Comparison of ENCODE assay signal across 35 cellular contexts in the genomic region with DNA sequence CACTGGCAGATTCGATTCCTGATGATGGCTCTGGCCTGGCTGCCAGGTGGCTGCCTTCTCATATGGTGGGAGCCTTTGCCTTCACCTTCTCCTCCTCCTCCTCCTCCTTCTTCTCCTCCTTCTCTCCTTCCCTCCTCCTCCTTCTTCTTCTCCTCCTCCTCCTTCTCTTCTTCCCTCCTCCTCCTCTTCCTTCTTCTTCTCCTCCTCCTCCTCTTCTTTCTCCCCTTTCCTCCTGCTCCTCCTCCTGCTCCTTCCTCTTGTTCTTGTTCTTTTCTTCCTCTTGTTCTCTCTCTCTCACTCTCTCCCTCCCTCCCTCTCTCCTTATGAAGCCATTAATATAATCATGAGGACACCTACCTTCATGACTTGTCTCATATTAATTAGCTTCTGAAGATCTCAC.
DNase-seq lines count a peak whose midpoint lies in the region; ATAC-seq, FAIRE-seq and TF ChIP-seq lines count a peak whose summit lies in the region.
"Had no signal": no experiment of that assay in that cellular context is flagged by ENCODE, and none has a peak within 500 bp of the region (broad histone marks: within the 10 kb centered on the region; RNA-seq: fewer than 3 reads in every experiment).

No MANE protein-coding gene starts in this region.

- H3K27me3 ChIP-seq in right atrium auricular region = no peaks in the 10 kb centered on the region
- H3K27me3 ChIP-seq in K562 (ENCODE audit: control insufficient read depth in 2 of 2, insufficient read depth in 2 of 2, low read length in 2 of 2) = peaks cover 36 to 63% of the 10 kb centered on the region in 2 experiments
- H3K27me3 ChIP-seq in neural progenitor cell = no peaks in the 10 kb centered on the region
- H3K27me3 ChIP-seq: BE2C, BLaER1 had no signal

- H2AFZ ChIP-seq in K562 (ENCODE audit: low read depth, low read length) (no peak overlapping the region), neural progenitor cell (replicated peaks) (no peak overlapping the region)

- ATAC-seq in K562 = no peak
- ATAC-seq: A549; CD8-positive, alpha-beta T cell had no signal

- no peak overlapping the region for H3K4me3 Mint-ChIP-seq in neural progenitor cell
- H3K4me3 Mint-ChIP-seq: B cell; CD14-positive monocyte; CD4-positive, alpha-beta memory T cell; CD4-positive, alpha-beta T cell; CD4-positive, CD25-positive, alpha-beta regulatory T cell; CD8-positive, alpha-beta memory T cell; CD8-positive, alpha-beta T cell had no signal

- H3K9me3 Mint-ChIP-seq in neural progenitor cell = no peaks in the 10 kb centered on the region
- H3K9me3 Mint-ChIP-seq: CD4-positive, alpha-beta memory T cell; CD4-positive, alpha-beta T cell; CD8-positive, alpha-beta T cell had no signal

- TF ChIP-seq EP300 in K562 (IDR thresholded peaks at IDR 0.05; ENCODE audit: low read length) = no peak

- H3K27ac ChIP-seq in right atrium auricular region = no peak overlapping the region
- no peak overlapping the region for H3K27ac ChIP-seq in HEK293 (ENCODE audit: extremely low read depth, low read depth, low read length)
- H3K27ac ChIP-seq in K562 (ENCODE audit: extremely low read depth, low read depth, low read length) = no peak overlapping the region
- no peak overlapping the region for H3K27ac ChIP-seq in neural progenitor cell
- H3K27ac ChIP-seq: 22Rv1; A549; BLaER1; BLaER1 treated with 17β-estradiol and CSF1 and Interleukin-3, amounts not matched to agents 10 nM and 100 nM; C4-2B had no signal

- H4K20me1 ChIP-seq in K562 (replicated peaks; ENCODE audit: control insufficient read depth, insufficient read depth, low read length) = 0 out of 2 replicates have a peak, but pooled peaks cover 5% of the 10 kb centered on the region
- no peaks in the 10 kb centered on the region for H4K20me1 ChIP-seq in neural progenitor cell (ENCODE audit: low read depth)
- H4K20me1 ChIP-seq: BLaER1 had no signal

- no peak for TF ChIP-seq RAD21 in K562 (CRISPR knock-in tag; conservative IDR thresholded peaks at IDR 0.05 in 1 of 2, IDR thresholded peaks at IDR 0.05 in 1 of 2)

- H3K9me1 ChIP-seq in K562 (ENCODE audit: control insufficient read depth, insufficient read depth, low read length) = no peaks in the 10 kb centered on the region

- no peak for TF ChIP-seq CTCF in right atrium auricular region (IDR thresholded peaks at IDR 0.05)
- no peak for TF ChIP-seq CTCF in HEK293 (tag by site-specific recombination; IDR thresholded peaks at IDR 0.05)
- TF ChIP-seq CTCF in K562 (IDR thresholded peaks at IDR 0.05 in 2 of 3, conservative IDR thresholded peaks at IDR 0.05 in 1 of 3; ENCODE audit: insufficient read depth in 2 of 3, low read depth in 1 of 3, low read length in 3 of 3) = no peak
- TF ChIP-seq CTCF in neural progenitor cell (IDR thresholded peaks at IDR 0.05) = no peak

- H3K36me3 ChIP-seq in right atrium auricular region = no peaks in the 10 kb centered on the region
- no peaks in the 10 kb centered on the region for H3K36me3 ChIP-seq in HEK293 (ENCODE audit: control insufficient read depth in 2 of 2, insufficient read depth in 1 of 2, low read length in 2 of 2)
- H3K36me3 ChIP-seq in K562 (ENCODE audit: control insufficient read depth, insufficient read depth, low read length) = no peaks in the 10 kb centered on the region
- H3K36me3 ChIP-seq in neural progenitor cell = no peaks in the 10 kb centered on the region
- H3K36me3 ChIP-seq: BE2C; BLaER1; BLaER1 treated with 17β-estradiol and CSF1 and Interleukin-3, amounts not matched to agents 10 nM and 100 nM had no signal

- H3K9me3 ChIP-seq in right atrium auricular region (no peaks in the 10 kb centered on the region), HEK293 (ENCODE audit: control insufficient read depth, insufficient read depth, low read depth, low read length) (no peaks in the 10 kb centered on the region), K562 (replicated peaks; ENCODE audit: control insufficient read depth, insufficient read depth, low read depth, low read length) (no peaks in the 10 kb centered on the region), neural progenitor cell (ENCODE audit: low read depth) (no peaks in the 10 kb centered on the region)
- H3K9me3 ChIP-seq: A549; BE2C; BLaER1; BLaER1 treated with 17β-estradiol and CSF1 and Interleukin-3, amounts not matched to agents 10 nM and 100 nM; Caco-2 had no signal

- DNase-seq in cardiac septum (ENCODE audit: low spot score) = peak; percentile 3
- DNase-seq in right atrium auricular region (ENCODE audit: low spot score) = no peak
- no peak for DNase-seq in K562 (ENCODE audit: extremely low read depth in 1 of 4, low spot score in 3 of 4)
- no peak for DNase-seq in neural progenitor cell (ENCODE audit: low spot score)
- DNase-seq in activated naive CD4-positive, alpha-beta T cell treated with Interleukin-2 at 50 U/mL for 16 hours = no peak
- DNase-seq: 8988T; ACHN; AML-193; BE2C; C1 segment of cervical spinal cord; Caco-2; Calu3; CD4-positive, alpha-beta memory T cell; CD4-positive, alpha-beta T cell; CD4-positive, CD25-positive, alpha-beta regulatory T cell; CD8-positive, alpha-beta memory T cell; CD8-positive, alpha-beta T cell; COR-L47; DMS 273 treated with DMSO at 0.1 percent for 48 hours; DMS153; DMS53; DMS79; DMS79 treated with DMSO at 0.1 percent for 48 hours; DND-41; EL had no signal

- in situ Hi-C loops in K562 (cut with MboI) = no loop called here

- H3K4me1 Mint-ChIP-seq in neural progenitor cell = peaks cover 4% of the 10 kb centered on the region
- H3K4me1 Mint-ChIP-seq: B cell; CD14-positive monocyte; CD4-positive, alpha-beta memory T cell; CD4-positive, CD25-positive, alpha-beta regulatory T cell; CD8-positive, alpha-beta memory T cell had no signal

- H3F3A ChIP-seq in neural progenitor cell (ENCODE audit: low read depth) = no peaks in the 10 kb centered on the region

- intact Hi-C loops in cardiac septum (cut with DNase I) = no loop called here
- intact Hi-C loops in K562 (cut with micrococcal nuclease) = no loop called here

- H3K79me2 ChIP-seq in K562 (ENCODE audit: control insufficient read depth, insufficient read depth, low read length) (no peaks in the 10 kb centered on the region), neural progenitor cell (ENCODE audit: low read depth) (no peaks in the 10 kb centered on the region)

- no peak for TF ChIP-seq POLR2A in K562 (conservative IDR thresholded peaks at IDR 0.05)

- no TSS peak for BruUV-seq in K562 (replicated peaks; lab: Mats Ljungman, UMichigan)

- H3K4me1 ChIP-seq in right atrium auricular region (no peaks in the 10 kb centered on the region), HEK293 (ENCODE audit: control insufficient read depth, insufficient read depth, low read length) (no peaks in the 10 kb centered on the region), K562 (replicated peaks in 1 of 2; ENCODE audit: control insufficient read depth in 2 of 2, insufficient read depth in 2 of 2, low read length in 2 of 2) (no peaks in the 10 kb centered on the region; a peak in 1 of 5 replicates), neural progenitor cell (no peaks in the 10 kb centered on the region)
- H3K4me1 ChIP-seq: A549, BE2C, Caco-2 had no signal

- H3K4me3 ChIP-seq in right atrium auricular region (no peak overlapping the region), HEK293 (ENCODE audit: low read depth, low read length) (no peak overlapping the region), K562 (no peak overlapping the region), neural progenitor cell (no peak overlapping the region)
- H3K4me3 ChIP-seq: A549; BLaER1; BLaER1 treated with 17β-estradiol and CSF1 and Interleukin-3, amounts not matched to agents 10 nM and 100 nM had no signal

- POLR2A ChIA-PET in HEK293 (lab: Yijun Ruan, JAX) (no interaction called here), K562 (lab: Yijun Ruan, JAX) (interaction anchor here (0.6 kb wide), 1 partner anchor 110 kb away, joined by 3 read pairs; no protein-coding TSS in a partner anchor)

- H3K36me3 Mint-ChIP-seq in neural progenitor cell = no peaks in the 10 kb centered on the region
- H3K36me3 Mint-ChIP-seq: CD14-positive monocyte; CD4-positive, alpha-beta memory T cell; CD4-positive, CD25-positive, alpha-beta regulatory T cell; CD8-positive, alpha-beta memory T cell; CD8-positive, alpha-beta T cell had no signal

- H3K4me2 ChIP-seq in K562 (ENCODE audit: insufficient read depth, low read length) = no peak overlapping the region
- no peak overlapping the region for H3K4me2 ChIP-seq in neural progenitor cell
- H3K4me2 ChIP-seq: A549; BLaER1; BLaER1 treated with 17β-estradiol and CSF1 and Interleukin-3, amounts not matched to agents 10 nM and 100 nM had no signal

- no peak for FAIRE-seq in K562 (lab: Jason Lieb, UNC)
- FAIRE-seq: A204.1, A549, D721Med had no signal

- no peak overlapping the region for H3K9ac ChIP-seq in K562 (ENCODE audit: insufficient read depth in 1 of 2, low read depth in 2 of 2, low read length in 2 of 2)
- H3K9ac ChIP-seq in neural progenitor cell = no peak overlapping the region
- H3K9ac ChIP-seq: BLaER1; BLaER1 treated with 17β-estradiol and CSF1 and Interleukin-3, amounts not matched to agents 10 nM and 100 nM had no signal

- H3K27me3 Mint-ChIP-seq in neural progenitor cell (ENCODE audit: insufficient read depth, low read depth) = peaks cover 10% of the 10 kb centered on the region
- H3K27me3 Mint-ChIP-seq: CD4-positive, CD25-positive, alpha-beta regulatory T cell had no signal

- CTCF ChIA-PET in HEK293 (lab: Yijun Ruan, JAX) = interaction anchor here (0.6 kb wide), 1 partner anchor 760 kb away, joined by 4 read pairs; no protein-coding TSS in a partner anchor
- CTCF ChIA-PET in K562 (lab: Yijun Ruan, JAX; ENCODE audit: low intra/inter-chr PET ratio) = no interaction called here

- H3K27ac Mint-ChIP-seq in neural progenitor cell = no peak overlapping the region
- H3K27ac Mint-ChIP-seq: B cell; CD14-positive monocyte; CD4-positive, alpha-beta memory T cell; CD4-positive, alpha-beta T cell; CD4-positive, CD25-positive, alpha-beta regulatory T cell; CD8-positive, alpha-beta memory T cell; CD8-positive, alpha-beta T cell had no signal

- WGBS in K562 (ENCODE audit: insufficient coverage, low coverage, missing lambda C conversion rate) = 0% methylated on average over 1 of the region's 1 CpG

TF ChIP-seq in HEK293, 187 proteins besides CTCF, POLR2A, EP300 and RAD21:
- TF ChIP-seq ZNF366 (tag by site-specific recombination; conservative IDR thresholded peaks at IDR 0.05) (peak; percentile 67; the same call in 1 of the 2 replicates), EGR2 (tag by site-specific recombination; IDR thresholded peaks at IDR 0.05; ENCODE audit: low read depth) (peak; percentile 79), ZBTB1 (tag by site-specific recombination; IDR thresholded peaks at IDR 0.05) (0 out of 2 replicates have a peak, but pooled peaks have one; percentile 41), ZNF121 (tag by site-specific recombination; IDR thresholded peaks at IDR 0.05) (no peak)
